ENCODE assay signal across 8 cellular contexts in genomic region chr9:93826209-93826608, GRCh38.
DNase-seq lines count a peak whose midpoint lies in the region; ATAC-seq, FAIRE-seq and TF ChIP-seq lines count a peak whose summit lies in the region.
"Had no signal": no experiment of that assay in that cellular context is flagged by ENCODE, and none has a peak within 500 bp of the region (broad histone marks: within the 10 kb centered on the region; RNA-seq: fewer than 3 reads in every experiment).

No MANE protein-coding gene starts in this region.

- H3K9me2 ChIP-seq in OCI-LY1 (ENCODE audit: low read depth, low read length) (no peaks in the 10 kb centered on the region), Karpas-422 (replicated peaks; ENCODE audit: insufficient read depth, low read length) (no peaks in the 10 kb centered on the region)

- H3K27me3 ChIP-seq in OCI-LY1 (ENCODE audit: insufficient read depth, low read length) (0 out of 2 replicates have a peak, but pooled peaks cover 5% of the 10 kb centered on the region), HepG2 (ENCODE audit: control insufficient read depth in 1 of 2, insufficient read depth in 2 of 2, low read length in 2 of 2) (peaks cover 2 to 19% of the 10 kb centered on the region in 2 experiments; a peak in 4 of 5 replicates), Karpas-422 (ENCODE audit: low read length) (no peaks in the 10 kb centered on the region)

- no TSS peak for BruUV-seq in HepG2 (replicated peaks; lab: Mats Ljungman, UMichigan)

- H2AFZ ChIP-seq in OCI-LY1 (ENCODE audit: low read length) (no peak overlapping the region), HepG2 (ENCODE audit: low read length) (no peak overlapping the region), Karpas-422 (ENCODE audit: low read length) (no peak overlapping the region)

- H3K27ac ChIP-seq in OCI-LY1 (ENCODE audit: low read depth, low read length, poor library complexity, severe bottlenecking) = no peak overlapping the region
- H3K27ac ChIP-seq in HepG2 (ENCODE audit: extremely low read length, insufficient read depth, low read length) = no peak overlapping the region
- H3K27ac ChIP-seq in Karpas-422 (ENCODE audit: low read length) = no peak overlapping the region

- H3F3A ChIP-seq in OCI-LY1 (ENCODE audit: insufficient read depth, low read length) = no peaks in the 10 kb centered on the region

- DNase-seq in activated naive CD4-positive, alpha-beta T cell (lab: John Stamatoyannopoulos, UW) = peak in 3 of 4 experiments; percentile 10 to 35 (median 17)
- no peak for DNase-seq in HepG2 (ENCODE audit: low spot score)
- peak; percentile 66 for DNase-seq in stimulated activated naive CD8-positive, alpha-beta T cell treated with anti-CD3 and anti-CD28 coated beads, Interleukin-15, Interleukin-2, amounts not matched to agents 100 U/mL and 50 U/mL, for 24 hours
- no peak for DNase-seq in SKM-1 treated with dmso at 0.1 percent for 144 hours (lab: John Stamatoyannopoulos, UW; ENCODE audit: unreplicated experiment)
- DNase-seq in Karpas-422 = no peak
- DNase-seq in hypothalamus (lab: John Stamatoyannopoulos, UW) = no peak
- DNase-seq: effector CD8-positive, alpha-beta T cell had no signal

- intact Hi-C loops in HepG2 (cut with micrococcal nuclease; ENCODE audit: unreplicated experiment) = no loop called here

- no peak for TF ChIP-seq EP300 in HepG2 (IDR thresholded peaks at IDR 0.05; ENCODE audit: low read depth in 2 of 2, low read length in 2 of 2)
- TF ChIP-seq EP300 in HepG2 (CRISPR knock-in tag; IDR thresholded peaks at IDR 0.05; ENCODE audit: borderline replicate concordance) = no peak

- TF ChIP-seq POLR2A in HepG2 (IDR thresholded peaks at IDR 0.05; ENCODE audit: insufficient read depth in 1 of 2, low read depth in 2 of 2, low read length in 2 of 2) = no peak

- TF ChIP-seq RAD21 in HepG2 (CRISPR knock-in tag; IDR thresholded peaks at IDR 0.05) = no peak

- H3K79me2 ChIP-seq in OCI-LY1 (ENCODE audit: insufficient read depth, low read length) = no peaks in the 10 kb centered on the region
- H3K79me2 ChIP-seq in HepG2 (ENCODE audit: insufficient read depth, low read length) = no peaks in the 10 kb centered on the region
- H3K79me2 ChIP-seq in Karpas-422 (ENCODE audit: low read length) = no peaks in the 10 kb centered on the region

- POLR2A ChIA-PET in HepG2 (lab: Yijun Ruan, JAX) = no interaction called here

- H3K36me3 ChIP-seq in OCI-LY1 (ENCODE audit: insufficient read depth, low read length) = no peaks in the 10 kb centered on the region
- H3K36me3 ChIP-seq in HepG2 (replicated peaks in 1 of 2; ENCODE audit: control insufficient read depth in 1 of 2, insufficient read depth in 2 of 2, low read length in 2 of 2) = no peaks in the 10 kb centered on the region
- H3K36me3 ChIP-seq in Karpas-422 (ENCODE audit: insufficient read depth, low read length) = no peaks in the 10 kb centered on the region

- WGBS in HepG2 (ENCODE audit: low lambda C conversion rate) = 82% methylated on average over 36 of the region's 36 CpGs

- no peaks in the 10 kb centered on the region for H3K9me3 ChIP-seq in OCI-LY1 (ENCODE audit: low read length)
- H3K9me3 ChIP-seq in HepG2 (ENCODE audit: low read length) = no peaks in the 10 kb centered on the region
- H3K9me3 ChIP-seq in Karpas-422 (ENCODE audit: low read length) = no peaks in the 10 kb centered on the region

- in situ Hi-C loops in HepG2 (cut with HindIII; ENCODE audit: extremely low pct_ligation_motif_present, low pct_unique_long_range_greater_than_20kb) = no loop called here

- TF ChIP-seq CTCF in OCI-LY1 (IDR thresholded peaks at IDR 0.05; ENCODE audit: low read length) (peak; percentile 62), HepG2 (CRISPR knock-in tag; IDR thresholded peaks at IDR 0.05) (0 out of 2 replicates have a peak, but pooled peaks have one; percentile 7)

- H4K20me1 ChIP-seq in OCI-LY1 (ENCODE audit: insufficient read depth, low read length) = no peaks in the 10 kb centered on the region
- H4K20me1 ChIP-seq in HepG2 (ENCODE audit: insufficient read depth, low read length) = no peaks in the 10 kb centered on the region
- no peaks in the 10 kb centered on the region for H4K20me1 ChIP-seq in Karpas-422 (ENCODE audit: insufficient read depth, low read depth, low read length)

- H3K9ac ChIP-seq in OCI-LY1 (ENCODE audit: low read length) = no peak overlapping the region
- no peak overlapping the region for H3K9ac ChIP-seq in HepG2 (ENCODE audit: insufficient read depth, low read depth, low read length)
- no peak overlapping the region for H3K9ac ChIP-seq in Karpas-422 (ENCODE audit: low read length)

- CTCF ChIA-PET in HepG2 (lab: Yijun Ruan, JAX; ENCODE audit: low intra/inter-chr PET ratio, low total read pairs) = no interaction called here

- H3K4me3 ChIP-seq in OCI-LY1 (ENCODE audit: low read depth, low read length, poor library complexity, severe bottlenecking) = peak overlapping the region; percentile 32
- H3K4me3 ChIP-seq in HepG2 (replicated peaks in 1 of 3; ENCODE audit: insufficient read depth in 1 of 3, low read depth in 2 of 3, low read length in 3 of 3) = no peak overlapping the region
- no peak overlapping the region for H3K4me3 ChIP-seq in Karpas-422 (ENCODE audit: low read length)

- no peak for FAIRE-seq in HepG2 (lab: Jason Lieb, UNC)

- H3K4me1 ChIP-seq in OCI-LY1 (ENCODE audit: insufficient read depth, low read length, severe bottlenecking) = no peaks in the 10 kb centered on the region
- no peaks in the 10 kb centered on the region for H3K4me1 ChIP-seq in HepG2 (ENCODE audit: insufficient read depth, low read length)
- no peaks in the 10 kb centered on the region for H3K4me1 ChIP-seq in Karpas-422 (ENCODE audit: low read length)

- H3K4me2 ChIP-seq in OCI-LY1 (ENCODE audit: low read length) (no peak overlapping the region; the same call in 1 of the 2 replicates), HepG2 (ENCODE audit: low read depth, low read length) (no peak overlapping the region), Karpas-422 (ENCODE audit: low read depth, low read length, poor library complexity, severe bottlenecking) (no peak overlapping the region)

- no peak for ATAC-seq in HepG2
- no peak for ATAC-seq in stimulated activated naive CD8-positive, alpha-beta T cell treated with anti-CD3 and anti-CD28 coated beads, Interleukin-15, Interleukin-2, amounts not matched to agents 100 U/mL and 50 U/mL, for 24 hours

TF ChIP-seq in HepG2, 621 proteins besides CTCF, POLR2A, EP300 and RAD21:
- TF ChIP-seq ZNF629 (CRISPR knock-in tag; conservative IDR thresholded peaks at IDR 0.05) (peak; percentile 75), ZNF124 (CRISPR knock-in tag; IDR thresholded peaks at IDR 0.05) (no peak), ZNF720 (CRISPR knock-in tag; IDR thresholded peaks at IDR 0.05) (no peak)

Comparison
In these comparisons a context has a peak if more than half of its experiments do, and no peak if none do; other contexts are left out.
1. DNase-seq: peak in activated naive CD4-positive, alpha-beta T cell (3 of 4) and stimulated activated naive CD8-positive, alpha-beta T cell treated with anti-CD3 and anti-CD28 coated beads, Interleukin-15, Interleukin-2, amounts not matched to agents 100 U/mL and 50 U/mL, for 24 hours (single experiment); none in HepG2 (single experiment), SKM-1 treated with dmso at 0.1 percent for 144 hours (single experiment), Karpas-422 (single experiment) and hypothalamus (0 of 51).